Comparison of ENCODE assay signal across 7 cellular contexts in genomic region chr22:50250555-50251471, GRCh38. TPM values are rescaled to one million over a fixed set of nuclear protein-coding genes. Genes with fewer than 3 reads are reported as not detected.
DNase-seq lines count a peak whose midpoint lies in the region; ATAC-seq and TF ChIP-seq lines count a peak whose summit lies in the region.

HDAC10 (minus strand) TSS chr22:50251265; CDS start chr22:50251032, 233 bp downstream.

- H3K9me3 Mint-ChIP-seq in endodermal cell = no peaks in the 10 kb centered on the region

- TF ChIP-seq CTCF in endodermal cell (conservative IDR thresholded peaks at IDR 0.05) = no peak

- POLR2A ChIA-PET in activated CD8-positive, alpha-beta memory T cell treated with anti-CD3 and anti-CD28 coated beads for 36 hours (lab: Charles Lee) = interaction anchor here (0.5 to 1.4 kb wide), 3 partner anchors 10 to 248 kb away, joined by 3 to 7 read pairs (median 6); partner anchors contain the start of gene MAPK12

- H3K4me1 Mint-ChIP-seq in endodermal cell = no peaks in the 10 kb centered on the region

- H3K4me3 ChIP-seq in endodermal cell (ENCODE audit: low read length) = peak within 1 kb of the TSS; percentile 86
- peak within 1 kb of the TSS; percentile 60 for H3K4me3 ChIP-seq in mononuclear cell (ENCODE audit: low read length)

- H3K4me3 Mint-ChIP-seq in endodermal cell = peak within 1 kb of the TSS; percentile 65

- WGBS in endodermal cell (ENCODE audit: insufficient coverage in 1 of 2, insufficient read length in 1 of 2), 2 experiments = 3 to 4% methylated on average over 31 to 80 of the region's 80 CpGs

- no peaks in the 10 kb centered on the region for H3K9me3 ChIP-seq in endodermal cell (ENCODE audit: control insufficient read depth, low read length)
- no peaks in the 10 kb centered on the region for H3K9me3 ChIP-seq in mononuclear cell (ENCODE audit: low read depth, low read length)

- peak; percentile 48 for ATAC-seq in GM18505 (IDR thresholded peaks at IDR 0.05; ENCODE audit: unreplicated experiment)
- peak; percentile 49 for ATAC-seq in HG02870 (IDR thresholded peaks at IDR 0.05; ENCODE audit: unreplicated experiment)

- H3K27me3 ChIP-seq in endodermal cell (ENCODE audit: control insufficient read depth, insufficient read depth, low read length, poor library complexity, severe bottlenecking) (no peaks in the 10 kb centered on the region), mononuclear cell (ENCODE audit: insufficient read depth, low read length) (no peaks in the 10 kb centered on the region)

- DNase-seq in NCI-H748 treated with DMSO at 0.1 percent for 48 hours (lab: John Stamatoyannopoulos, UW) (peak; percentile 50), endodermal cell (peak; percentile 93)
- DNase-seq in stimulated activated CD8-positive, alpha-beta memory T cell treated with anti-CD3 and anti-CD28 coated beads, Interleukin-4, amount 100 ng/mL, for 4 hours (ENCODE audit: low read depth in 2 of 2, low spot score in 1 of 2) = peak; percentile 22 to 55

- no peaks in the 10 kb centered on the region for H3K27me3 Mint-ChIP-seq in endodermal cell (ENCODE audit: insufficient read depth)

- H3K4me1 ChIP-seq in endodermal cell (ENCODE audit: control insufficient read depth, insufficient read depth, low read length) = peaks cover 3% of the 10 kb centered on the region
- peaks cover 45% of the 10 kb centered on the region for H3K4me1 ChIP-seq in mononuclear cell (ENCODE audit: insufficient read depth, low read length)

- no peak within 1 kb of the TSS for H3K27ac ChIP-seq in endodermal cell (ENCODE audit: low read depth, low read length)

- H3K36me3 ChIP-seq in endodermal cell (ENCODE audit: control insufficient read depth, insufficient read depth, low read length) = peaks cover 24% of the 10 kb centered on the region

- TF ChIP-seq POLR2A in GM18505 (IDR thresholded peaks at IDR 0.05; ENCODE audit: borderline replicate concordance, extremely low read depth, insufficient read depth, insufficient read length) = peak; percentile 73

- peak within 1 kb of the TSS; percentile 87 for H3K27ac Mint-ChIP-seq in endodermal cell

- CTCF ChIA-PET in activated CD8-positive, alpha-beta memory T cell treated with anti-CD3 and anti-CD28 coated beads for 36 hours (lab: Charles Lee) = interaction anchor here (0.6 to 4.0 kb wide), 14 partner anchors 9 to 457 kb away, joined by 3 to 28 read pairs (median 6); partner anchors contain the start of genes DENND6B, MAPK12 and SCO2

- H3K36me3 Mint-ChIP-seq in endodermal cell (ENCODE audit: low read depth) = peaks cover 16% of the 10 kb centered on the region

- H3K9ac ChIP-seq in endodermal cell (ENCODE audit: extremely low read depth, low read length, poor library complexity, severe bottlenecking) = peak within 1 kb of the TSS; percentile 80

RNA-seq across cellular contexts. Expression of gene HDAC10, which starts in this region (rescaled TPM):
- total RNA-seq in activated CD8-positive, alpha-beta memory T cell treated with anti-CD3 and anti-CD28 coated beads for 36 hours = 10 to 100 TPM; 42.1 to 42.8 TPM
- total RNA-seq in endodermal cell (10 to 100 TPM; 57.2 to 62.8 TPM), mononuclear cell (36.4 TPM)
- polyA plus RNA-seq in endodermal cell (2013, experiment 1 of 2) = 33.2 TPM
- 25.5 TPM for polyA plus RNA-seq in endodermal cell (2013, experiment 2 of 2)

Comparison
In these comparisons a context has a peak if more than half of its experiments do, and no peak if none do; other contexts are left out.
1. DNase-seq: peak in every context shown above with its lines; median percentile 93 in endodermal cell; 50 in NCI-H748 treated with DMSO at 0.1 percent for 48 hours; 38 in stimulated activated CD8-positive, alpha-beta memory T cell treated with anti-CD3 and anti-CD28 coated beads, Interleukin-4, amount 100 ng/mL, for 4 hours.